1 cellular context compared by ENCODE assay signal in genomic region chr2:45823723-45824206, GRCh38.
TF ChIP-seq lines count a peak whose summit lies in the region.

No MANE protein-coding gene starts in this region.

TF ChIP-seq in GM12878, 131 proteins besides CTCF, POLR2A, EP300 and RAD21 (continued from another document):
- TF ChIP-seq PRDM15 (CRISPR knock-in tag; IDR thresholded peaks at IDR 0.05) (no peak), PBX3 (IDR thresholded peaks at IDR 0.05; ENCODE audit: insufficient replicate concordance, low read depth, low read length) (no peak), RUNX3 (IDR thresholded peaks at IDR 0.05; ENCODE audit: low read length) (no peak), ZNF622 (IDR thresholded peaks at IDR 0.05) (no peak), HDAC6 (IDR thresholded peaks at IDR 0.05; ENCODE audit: unreplicated experiment) (no peak), PKNOX1 (IDR thresholded peaks at IDR 0.05) (no peak), IRF4 (IDR thresholded peaks at IDR 0.05; ENCODE audit: low read depth, low read length) (no peak), BRCA1 (IDR thresholded peaks at IDR 0.05; ENCODE audit: low read depth, low read length) (no peak), FOXK2 (IDR thresholded peaks at IDR 0.05) (no peak)
